11 cellular contexts compared by ENCODE assay signal in the genomic region with DNA sequence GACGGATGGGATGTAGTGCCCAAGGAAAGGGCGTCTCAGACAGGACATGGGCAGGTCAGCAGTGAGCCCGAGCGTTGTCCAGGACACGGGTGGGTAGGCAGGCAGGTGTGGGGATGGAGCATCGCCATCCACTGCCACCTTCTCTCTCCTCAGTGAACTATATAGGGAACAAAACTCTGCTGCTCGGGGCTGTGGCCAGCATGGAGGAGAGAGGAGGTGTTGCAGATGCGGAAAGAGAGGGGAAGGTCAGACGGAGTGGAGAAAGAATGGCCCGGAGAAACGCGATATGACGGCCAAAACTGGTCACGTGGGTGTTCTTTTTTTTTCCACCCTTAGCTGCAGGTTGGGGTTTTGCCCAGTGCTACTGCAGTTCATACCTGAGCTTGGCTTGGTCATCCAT.
"Had no signal": no experiment of that assay in that cellular context is flagged by ENCODE, and none has a peak within 500 bp of the region (broad histone marks: within the 10 kb centered on the region; RNA-seq: fewer than 3 reads in every experiment).

No MANE protein-coding gene starts in this region.

- FAIRE-seq: TTC549 had no signal

- H3K9me3 ChIP-seq: lower lobe of right lung, suprapubic skin, upper lobe of right lung had no signal

- DNase-seq: activated CD4-positive, CD25-positive, alpha-beta regulatory T cell; hypothalamus; lower lobe of right lung; naive B cell; stimulated activated CD4-positive, alpha-beta T cell treated with anti-CD3 and anti-CD28 coated beads, Interleukin-1b, Interleukin-23, amount 100 ng/mL, for 48 hours; stimulated activated naive CD4-positive, alpha-beta T cell treated with Interleukin-2 at 50 U/mL for 16 hours; T-helper 2 cell; upper lobe of right lung had no signal

- H3K27me3 ChIP-seq: suprapubic skin, upper lobe of right lung had no signal

- H3K27ac ChIP-seq: lower lobe of right lung, suprapubic skin, upper lobe of right lung had no signal

- H3K36me3 ChIP-seq: lower lobe of right lung, suprapubic skin, upper lobe of right lung had no signal

- H3K4me1 ChIP-seq: lower lobe of right lung, suprapubic skin, upper lobe of right lung had no signal

- H3K4me3 ChIP-seq: lower lobe of right lung, suprapubic skin, upper lobe of right lung had no signal

- ATAC-seq: esophagus mucosa, lower lobe of right lung, upper lobe of right lung had no signal
